18 cellular contexts compared by ENCODE assay signal in genomic region chr1:14974361-14974760, GRCh38.
DNase-seq lines count a peak whose midpoint lies in the region; ATAC-seq, FAIRE-seq and TF ChIP-seq lines count a peak whose summit lies in the region.
"Had no signal": no experiment of that assay in that cellular context is flagged by ENCODE, and none has a peak within 500 bp of the region (broad histone marks: within the 10 kb centered on the region; RNA-seq: fewer than 3 reads in every experiment).

No MANE protein-coding gene starts in this region.

- no peak overlapping the region for H3K4me3 Mint-ChIP-seq in chondrocyte (ENCODE audit: unreplicated experiment)
- H3K4me3 Mint-ChIP-seq: CD4-positive, CD25-positive, alpha-beta regulatory T cell had no signal

- H3K27me3 ChIP-seq in tibial artery = no peaks in the 10 kb centered on the region
- H3K27me3 ChIP-seq: SJCRH30 had no signal

- H3K27ac ChIP-seq in kidney (ENCODE audit: low read depth in 2 of 2, low read length in 2 of 2) = peak overlapping the region; percentile 59 to 64
- H3K27ac ChIP-seq in tibial artery = peak overlapping the region; percentile 56 to 86
- H3K27ac ChIP-seq: KMS-11, SJCRH30 had no signal

- H3K27me3 Mint-ChIP-seq in chondrocyte (ENCODE audit: low read depth) = no peaks in the 10 kb centered on the region
- H3K27me3 Mint-ChIP-seq: CD4-positive, CD25-positive, alpha-beta regulatory T cell had no signal

- no peak for FAIRE-seq in kidney (lab: Jason Lieb, UNC)
- FAIRE-seq: HTR-8/SVneo, RCC 7860 had no signal

- no peak for ATAC-seq in left ventricle myocardium superior

- H3K36me3 ChIP-seq in kidney (ENCODE audit: control insufficient read depth in 1 of 2, insufficient read depth in 2 of 2, low read length in 2 of 2) = no peaks in the 10 kb centered on the region
- H3K36me3 ChIP-seq in tibial artery = no peaks in the 10 kb centered on the region
- H3K36me3 ChIP-seq: SJCRH30 had no signal

- no peak for TF ChIP-seq CTCF in chondrocyte (IDR thresholded peaks at IDR 0.05)
- TF ChIP-seq CTCF in kidney (IDR thresholded peaks at IDR 0.05; ENCODE audit: borderline replicate concordance, extremely low read depth, insufficient read depth) = no peak
- no peak for TF ChIP-seq CTCF in tibial artery (IDR thresholded peaks at IDR 0.05)

- no peaks in the 10 kb centered on the region for H3K9me3 ChIP-seq in kidney (ENCODE audit: control insufficient read depth in 1 of 2, low read length in 2 of 2)
- H3K9me3 ChIP-seq in tibial artery = peaks cover 0 to 7% (median 6%) of the 10 kb centered on the region in 3 donors

- peak overlapping the region; percentile 72 for H3K27ac Mint-ChIP-seq in chondrocyte (ENCODE audit: unreplicated experiment)
- H3K27ac Mint-ChIP-seq: CD4-positive, CD25-positive, alpha-beta regulatory T cell had no signal

- H3K4me1 ChIP-seq in kidney (ENCODE audit: control insufficient read depth in 1 of 2, insufficient read depth in 1 of 2, low read depth in 1 of 2, low read length in 2 of 2) (peaks cover 38 to 44% of the 10 kb centered on the region in 2 donors), tibial artery (peaks cover 4 to 47% (median 34%) of the 10 kb centered on the region in 4 donors)

- peaks cover 7% of the 10 kb centered on the region for H3K36me3 Mint-ChIP-seq in chondrocyte (ENCODE audit: low read depth)
- H3K36me3 Mint-ChIP-seq: CD4-positive, CD25-positive, alpha-beta regulatory T cell had no signal

- H3K9me3 Mint-ChIP-seq in chondrocyte (ENCODE audit: low read depth) = no peaks in the 10 kb centered on the region

- H3K4me1 Mint-ChIP-seq in chondrocyte (ENCODE audit: low read depth) = peaks cover 59% of the 10 kb centered on the region

- H3K9ac ChIP-seq in kidney (ENCODE audit: low read length in 2 of 2) = no peak overlapping the region
- H3K9ac ChIP-seq: KMS-11 had no signal

- peak; percentile 72 for DNase-seq in M059J (ENCODE audit: low read depth)
- no peak for DNase-seq in chondrocyte (ENCODE audit: low spot score)
- DNase-seq in kidney = no peak
- DNase-seq in tibial artery = no peak
- DNase-seq in UCSD-AML1 (lab: John Stamatoyannopoulos, UW; ENCODE audit: unreplicated experiment) = no peak
- no peak for DNase-seq in NCI-H69 (lab: John Stamatoyannopoulos, UW)
- no peak for DNase-seq in left ventricle myocardium superior
- DNase-seq: CD4-positive, CD25-positive, alpha-beta regulatory T cell; HCEC 1CT; MV-4-11; NCI-H1417 treated with DMSO at 0.1 percent for 48 hours; NCI-H187; NCI-H526; OCI-M1; SJCRH30 had no signal

- intact Hi-C loops in kidney (cut with DNase I) = no loop called here
- intact Hi-C loops in tibial artery (cut with DNase I; ENCODE audit: low total_unique reads) = no loop called here
- intact Hi-C loops in left ventricle myocardium superior (cut with micrococcal nuclease) = no loop called here

- H3K4me3 ChIP-seq in kidney (ENCODE audit: low read length in 2 of 2) = no peak overlapping the region
- no peak overlapping the region for H3K4me3 ChIP-seq in tibial artery
- H3K4me3 ChIP-seq: SJCRH30 had no signal
